Comparison of ENCODE assay signal across 21 cellular contexts in the genomic region with DNA sequence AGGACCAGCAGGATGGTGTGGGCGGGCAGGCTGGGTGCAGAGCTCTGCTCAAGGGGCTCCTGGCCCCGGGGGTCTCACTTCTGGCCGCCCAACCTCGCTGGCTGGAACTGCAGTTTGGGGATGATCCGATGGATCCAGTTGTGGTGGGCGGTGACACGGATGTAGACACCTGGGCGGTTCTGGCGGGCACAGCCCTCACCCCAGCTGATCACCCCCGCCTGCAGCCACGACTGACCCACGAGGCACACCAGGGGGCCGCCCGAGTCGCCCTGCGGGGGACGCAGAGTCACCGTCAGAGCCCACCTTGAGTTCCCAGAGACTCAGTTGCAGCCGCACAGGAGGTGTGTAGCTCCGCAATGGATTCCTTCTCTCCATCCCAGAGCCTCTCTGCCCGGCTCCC.
"Had no signal": no experiment of that assay in that cellular context is flagged by ENCODE, and none has a peak within 500 bp of the region (broad histone marks: within the 10 kb centered on the region; RNA-seq: fewer than 3 reads in every experiment).

No MANE protein-coding gene starts in this region.

- FAIRE-seq: astrocyte had no signal

- H3K4me1 ChIP-seq: SJCRH30 had no signal

- H3K4me3 ChIP-seq: SJCRH30 had no signal

- ATAC-seq: activated CD4-positive, CD25-positive, alpha-beta regulatory T cell treated with anti-CD3 and anti-CD28 coated beads, Interleukin-2, amount 50 U/mL, for 24 hours; activated CD8-positive, alpha-beta memory T cell treated with anti-CD3 and anti-CD28 coated beads, Interleukin-2, amount 10 ng/mL, durations not matched to agents 7 days and 5 days; activated naive CD4-positive, alpha-beta T cell treated with anti-CD3 and anti-CD28 coated beads, Interleukin-2, amount 50 U/mL, for 72 hours; activated naive CD8-positive, alpha-beta T cell treated with anti-CD3 and anti-CD28 coated beads, Interleukin-2, amount 50 U/mL, for 24 hours had no signal

- H3K27me3 ChIP-seq: SJCRH30 had no signal

- H3K27ac ChIP-seq: SJCRH30 had no signal

- DNase-seq: activated CD4-positive, alpha-beta T cell treated with anti-CD3 and anti-CD28 coated beads for 4 hours; activated CD8-positive, alpha-beta memory T cell treated with anti-CD3 and anti-CD28 coated beads, Interleukin-2, amount 10 ng/mL, durations not matched to agents 7 days and 5 days; activated effector memory CD4-positive, alpha-beta T cell treated with Interleukin-2 at 50 U/mL for 16 hours; activated naive CD4-positive, alpha-beta T cell treated with Interleukin-2 at 50 U/mL for 16 hours; activated naive CD8-positive, alpha-beta T cell treated with anti-CD3 and anti-CD28 coated beads, Interleukin-2, amount 50 U/mL, for 24 hours; activated T-cell treated with anti-CD3 and anti-CD28 coated beads, Interleukin-2, amount 50 U/mL, for 24 hours; amniotic stem cell; NCI-H1048; NCI-H146; NCI-H1930; NCI-H2171 treated with DMSO at 0.1 percent for 48 hours; NCI-H226; NCI-H526 treated with DMSO at 0.1 percent for 48 hours; NK-92 treated with Interleukin-12 subunit alpha and Interleukin-12 subunit beta, amount 100 ng/mL, for 24 hours; OCI-M1; Right ventricle myocardium superior; RPMI8226; SJCRH30 had no signal

- H3K9me3 ChIP-seq: SJCRH30 had no signal
